22 cellular contexts compared by ENCODE assay signal in the genomic region with DNA sequence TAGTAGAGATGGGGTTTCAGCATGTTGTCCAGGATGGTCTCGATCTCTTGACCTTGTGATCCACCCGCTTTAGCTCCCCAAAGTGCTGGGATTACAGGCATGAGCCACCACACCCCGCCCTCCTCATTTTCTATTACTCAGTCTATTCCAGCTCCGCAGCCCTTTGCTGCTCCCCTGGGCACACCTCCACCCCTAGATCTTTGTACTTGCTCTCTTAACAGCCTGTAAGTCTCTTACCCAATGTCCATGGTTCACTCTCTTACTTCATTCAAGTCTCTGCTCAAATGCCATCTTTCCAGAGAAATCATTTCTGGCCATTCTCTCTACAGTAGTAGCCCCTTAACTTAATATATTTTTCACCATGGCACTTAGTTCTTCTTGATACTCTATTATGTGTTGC.
DNase-seq lines count a peak whose midpoint lies in the region; ATAC-seq and TF ChIP-seq lines count a peak whose summit lies in the region.
"Had no signal": no experiment of that assay in that cellular context is flagged by ENCODE, and none has a peak within 500 bp of the region (broad histone marks: within the 10 kb centered on the region; RNA-seq: fewer than 3 reads in every experiment).

No MANE protein-coding gene starts in this region.

- H4K20me1 ChIP-seq in GM23338 (replicated peaks; ENCODE audit: insufficient read depth) = no peaks in the 10 kb centered on the region
- H4K20me1 ChIP-seq: BLaER1 treated with 17β-estradiol and CSF1 and Interleukin-3, amounts not matched to agents 10 nM and 100 nM had no signal

- H3K9me3 Mint-ChIP-seq in GM23338 = no peaks in the 10 kb centered on the region
- H3K9me3 Mint-ChIP-seq in Caco-2 (ENCODE audit: unreplicated experiment) = no peaks in the 10 kb centered on the region
- H3K9me3 Mint-ChIP-seq: CD4-positive, alpha-beta T cell; CD8-positive, alpha-beta T cell had no signal

- peak; percentile 9 to 13 for TF ChIP-seq RAD21 in liver (IDR thresholded peaks at IDR 0.05)

- H3K4me1 ChIP-seq in GM23338 (ENCODE audit: insufficient read depth) = peaks cover 28% of the 10 kb centered on the region
- peaks cover 3 to 46% (median 33%) of the 10 kb centered on the region in 4 donors for H3K4me1 ChIP-seq in liver (ENCODE audit: control insufficient read depth in 4 of 4, insufficient read depth in 4 of 4, low read length in 3 of 4)
- no peaks in the 10 kb centered on the region for H3K4me1 ChIP-seq in Caco-2
- H3K4me1 ChIP-seq: A549; BLaER1 treated with 17β-estradiol and CSF1 and Interleukin-3, amounts not matched to agents 10 nM and 100 nM had no signal

- no peak for DNase-seq in GM23338 (ENCODE audit: low spot score)
- peak; percentile 54 for DNase-seq in left lobe of liver (ENCODE audit: low spot score)
- DNase-seq in activated gamma-delta T cell treated with Interleukin-2 at 50 U/mL for 16 hours = no peak
- DNase-seq in Caco-2 = no peak
- no peak for DNase-seq in NCI-H1105 treated with DMSO at 0.1 percent for 48 hours (lab: John Stamatoyannopoulos, UW)
- DNase-seq: AML-193; CD4-positive, alpha-beta T cell; CD8-positive, alpha-beta T cell; DMS 273 treated with DMSO at 0.1 percent for 48 hours; DMS153; DMS53; DMS79; DND-41; EL; GDM1 had no signal

- no peak overlapping the region for H3K4me2 ChIP-seq in GM23338
- H3K4me2 ChIP-seq: A549; BLaER1 treated with 17β-estradiol and CSF1 and Interleukin-3, amounts not matched to agents 10 nM and 100 nM had no signal

- H3K36me3 ChIP-seq in GM23338 (ENCODE audit: insufficient read depth) (no peaks in the 10 kb centered on the region), liver (ENCODE audit: control insufficient read depth in 4 of 4, insufficient read depth in 3 of 4, low read depth in 1 of 4, low read length in 3 of 4) (no peaks in the 10 kb centered on the region), Caco-2 (ENCODE audit: control insufficient read depth, insufficient read depth, low read length) (no peaks in the 10 kb centered on the region)
- H3K36me3 ChIP-seq: BLaER1 treated with 17β-estradiol and CSF1 and Interleukin-3, amounts not matched to agents 10 nM and 100 nM had no signal

- BruUV-seq in Caco-2 (replicated peaks; lab: Mats Ljungman, UMichigan) = no TSS peak

- H3K9me3 ChIP-seq in liver (ENCODE audit: control insufficient read depth in 4 of 4, low read length in 3 of 4) = no peaks in the 10 kb centered on the region
- H3K9me3 ChIP-seq in Caco-2 = no peaks in the 10 kb centered on the region
- H3K9me3 ChIP-seq: A549; BLaER1 treated with 17β-estradiol and CSF1 and Interleukin-3, amounts not matched to agents 10 nM and 100 nM had no signal

- H3K27me3 Mint-ChIP-seq in GM23338 (ENCODE audit: insufficient read depth, low read depth, poor library complexity) = no peaks in the 10 kb centered on the region
- H3K27me3 Mint-ChIP-seq in Caco-2 (ENCODE audit: insufficient read depth, unreplicated experiment) = peaks cover 12% of the 10 kb centered on the region
- H3K27me3 Mint-ChIP-seq: B cell had no signal

- 85% methylated on average over 4 of the region's 4 CpGs for WGBS in liver

- H3K4me3 ChIP-seq in GM23338 (no peak overlapping the region), liver (ENCODE audit: low read depth in 1 of 3, low read length in 3 of 3) (no peak overlapping the region), Caco-2 (ENCODE audit: low read depth, low read length) (no peak overlapping the region)
- H3K4me3 ChIP-seq: A549; BLaER1 treated with 17β-estradiol and CSF1 and Interleukin-3, amounts not matched to agents 10 nM and 100 nM; GM12878 had no signal

- no peaks in the 10 kb centered on the region for H3F3A ChIP-seq in GM23338 (replicated peaks; ENCODE audit: low read depth)

- H3K27ac Mint-ChIP-seq in GM23338 = peak overlapping the region; percentile 16; the same call in 1 of the 2 replicates
- H3K27ac Mint-ChIP-seq in Caco-2 (ENCODE audit: unreplicated experiment) = no peak overlapping the region
- H3K27ac Mint-ChIP-seq: B cell; CD4-positive, alpha-beta T cell; CD8-positive, alpha-beta T cell had no signal

- CTCF ChIA-PET in Caco-2 (lab: Charles Lee) = no interaction called here

- no peak overlapping the region for H3K4me3 Mint-ChIP-seq in GM23338
- H3K4me3 Mint-ChIP-seq in Caco-2 (ENCODE audit: unreplicated experiment) = no peak overlapping the region
- H3K4me3 Mint-ChIP-seq: B cell; CD4-positive, alpha-beta T cell; CD8-positive, alpha-beta T cell had no signal

- H3K27ac ChIP-seq in GM23338 (ENCODE audit: low read depth) (no peak overlapping the region), liver (ENCODE audit: low read depth in 1 of 2, low read length in 2 of 2) (no peak overlapping the region)
- H3K27ac ChIP-seq: 22Rv1; A549; BLaER1 treated with 17β-estradiol and CSF1 and Interleukin-3, amounts not matched to agents 10 nM and 100 nM; C4-2B had no signal

- H3K36me3 Mint-ChIP-seq in GM23338 (ENCODE audit: low read depth) = peaks cover 8% of the 10 kb centered on the region; the same call in 2 of the 3 replicates
- H3K36me3 Mint-ChIP-seq in Caco-2 (ENCODE audit: insufficient read depth, unreplicated experiment) = no peaks in the 10 kb centered on the region
- H3K36me3 Mint-ChIP-seq: CD8-positive, alpha-beta T cell had no signal

- POLR2A ChIA-PET in Caco-2 (lab: Charles Lee) = no interaction called here

- intact Hi-C loops in Caco-2 (cut with micrococcal nuclease; ENCODE audit: unreplicated experiment) = no loop called here

- H3K9me2 ChIP-seq in GM23338 (ENCODE audit: insufficient read depth) = no peaks in the 10 kb centered on the region

- TF ChIP-seq CTCF in GM23338 (conservative IDR thresholded peaks at IDR 0.05; ENCODE audit: low read depth in 2 of 2) (no peak), liver (IDR thresholded peaks at IDR 0.05; ENCODE audit: low read depth, low read length, missing input control) (no peak), Caco-2 (IDR thresholded peaks at IDR 0.05; ENCODE audit: insufficient read depth in 1 of 2, low read depth in 1 of 2, low read length in 1 of 2, severe bottlenecking in 1 of 2, unreplicated experiment in 1 of 2) (no peak)

- H3K9ac ChIP-seq in liver (ENCODE audit: low read depth in 1 of 2, low read length in 2 of 2) = no peak overlapping the region
- H3K9ac ChIP-seq: BLaER1 treated with 17β-estradiol and CSF1 and Interleukin-3, amounts not matched to agents 10 nM and 100 nM had no signal

- no peak overlapping the region for H2AFZ ChIP-seq in GM23338

- H3K79me2 ChIP-seq in GM23338 (replicated peaks; ENCODE audit: insufficient read depth) = peaks cover 32% of the 10 kb centered on the region

- ATAC-seq in GM23338 = no peak
- ATAC-seq in left lobe of liver = peak; percentile 56
- ATAC-seq: A549; CD8-positive, alpha-beta T cell; GM12878 had no signal

- H3K27me3 ChIP-seq in GM23338 (ENCODE audit: insufficient read depth) (no peaks in the 10 kb centered on the region), liver (ENCODE audit: control insufficient read depth in 4 of 4, insufficient read depth in 4 of 4, low read length in 3 of 4) (no peaks in the 10 kb centered on the region), Caco-2 (replicated peaks; ENCODE audit: control insufficient read depth, insufficient read depth, low read length) (no peaks in the 10 kb centered on the region)
- H3K27me3 ChIP-seq: BLaER1 treated with 17β-estradiol and CSF1 and Interleukin-3, amounts not matched to agents 10 nM and 100 nM had no signal

- H3K4me1 Mint-ChIP-seq in GM23338 = peaks cover 36% of the 10 kb centered on the region
- no peaks in the 10 kb centered on the region for H3K4me1 Mint-ChIP-seq in Caco-2 (ENCODE audit: low read depth, unreplicated experiment)
- H3K4me1 Mint-ChIP-seq: B cell had no signal

TF ChIP-seq in liver, 16 proteins besides CTCF, POLR2A, EP300 and RAD21 (continues in another document):
- TF ChIP-seq TAF1 (conservative IDR thresholded peaks at IDR 0.05) = no peak
- TF ChIP-seq ZBTB33 (IDR thresholded peaks at IDR 0.05) = no peak
- no peak for TF ChIP-seq GABPA (IDR thresholded peaks at IDR 0.05 in 1 of 2, conservative IDR thresholded peaks at IDR 0.05 in 1 of 2)
- TF ChIP-seq, protein P1, sequence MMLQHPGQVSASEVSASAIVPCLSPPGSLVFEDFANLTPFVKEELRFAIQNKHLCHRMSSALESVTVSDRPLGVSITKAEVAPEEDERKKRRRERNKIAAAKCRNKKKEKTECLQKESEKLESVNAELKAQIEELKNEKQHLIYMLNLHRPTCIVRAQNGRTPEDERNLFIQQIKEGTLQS (IDR thresholded peaks at IDR 0.05) = no peak
- peak; percentile 61 for TF ChIP-seq YY1 (IDR thresholded peaks at IDR 0.05)
- TF ChIP-seq FOXA1 (IDR thresholded peaks at IDR 0.05) = no peak
- peak in 1 of 2 donors; percentile 44 for TF ChIP-seq RXRA (IDR thresholded peaks at IDR 0.05)
- peak; percentile 81 to 86 for TF ChIP-seq HNF4A (conservative IDR thresholded peaks at IDR 0.05)
